11 cellular contexts compared by ENCODE assay signal in genomic region chr17:34424814-34425490, GRCh38.
"Had no signal": no experiment of that assay in that cellular context is flagged by ENCODE, and none has a peak within 500 bp of the region (broad histone marks: within the 10 kb centered on the region; RNA-seq: fewer than 3 reads in every experiment).

No MANE protein-coding gene starts in this region.

- H3K36me3 ChIP-seq: ascending aorta, esophagus muscularis mucosa, ovary had no signal

- H3K9me3 ChIP-seq: ascending aorta, esophagus muscularis mucosa, ovary had no signal

- H3K4me1 ChIP-seq: ascending aorta, esophagus muscularis mucosa had no signal

- H3K36me3 Mint-ChIP-seq: activated CD8-positive, alpha-beta memory T cell treated with anti-CD3 and anti-CD28 coated beads, Interleukin-2, amount 10 ng/mL, durations not matched to agents 7 days and 5 days had no signal

- H3K27ac Mint-ChIP-seq: activated CD8-positive, alpha-beta memory T cell treated with anti-CD3 and anti-CD28 coated beads, Interleukin-2, amount 10 ng/mL, durations not matched to agents 7 days and 5 days had no signal

- H3K4me3 Mint-ChIP-seq: activated CD8-positive, alpha-beta memory T cell treated with anti-CD3 and anti-CD28 coated beads, Interleukin-2, amount 10 ng/mL, durations not matched to agents 7 days and 5 days had no signal

- H3K27ac ChIP-seq: ascending aorta, esophagus muscularis mucosa, ovary had no signal

- H3K27me3 ChIP-seq: ascending aorta, ovary had no signal

- H3K4me3 ChIP-seq: ascending aorta, esophagus muscularis mucosa, ovary had no signal

- DNase-seq: activated CD4-positive, alpha-beta T cell treated with anti-CD3 and anti-CD28 coated beads, Interleukin-2, amount 50 U/mL, for 48 hours; activated CD8-positive, alpha-beta memory T cell treated with anti-CD3 and anti-CD28 coated beads, Interleukin-2, amount 10 ng/mL, durations not matched to agents 7 days and 5 days; activated gamma-delta T cell treated with Interleukin-2 at 50 U/mL for 16 hours; activated T-cell treated with anti-CD3 and anti-CD28 coated beads, Interleukin-2, amount 50 U/mL, for 48 hours; kidney glomerular epithelial cell; ovary; stimulated activated CD4-positive, alpha-beta T cell treated with anti-CD3 and anti-CD28 coated beads, Interleukin-2, amount 100 ng/mL, for 48 hours; stimulated activated naive CD4-positive, alpha-beta T cell treated with Interleukin-2 at 50 U/mL for 16 hours; trophoblast cell had no signal
